20 cellular contexts compared by ENCODE assay signal in genomic region chr17:77484096-77484495, GRCh38.
DNase-seq lines count a peak whose midpoint lies in the region; ATAC-seq, FAIRE-seq and TF ChIP-seq lines count a peak whose summit lies in the region.
"Had no signal": no experiment of that assay in that cellular context is flagged by ENCODE, and none has a peak within 500 bp of the region (broad histone marks: within the 10 kb centered on the region; RNA-seq: fewer than 3 reads in every experiment).

No MANE protein-coding gene starts in this region.

- H4K91ac ChIP-seq in H1 (replicated peaks; ENCODE audit: insufficient read length, low read length) = no peak overlapping the region

- H4K8ac ChIP-seq in H1 (ENCODE audit: extremely low read depth, insufficient read depth, low read length) = 0 out of 2 replicates have a peak overlapping the region, but pooled peaks have one; percentile 17

- H3K4me3 ChIP-seq in CD4-positive, CD25-positive, alpha-beta regulatory T cell (ENCODE audit: low read depth, low read length) = no peak overlapping the region
- no peak overlapping the region for H3K4me3 ChIP-seq in H1 (ENCODE audit: extremely low read depth in 1 of 4, insufficient read depth in 2 of 4, low read depth in 3 of 4, low read length in 4 of 4)
- H3K4me3 ChIP-seq in sigmoid colon = no peak overlapping the region

- no peak for TF ChIP-seq RAD21 in H1 (IDR thresholded peaks at IDR 0.05 in 1 of 2, conservative IDR thresholded peaks at IDR 0.05 in 1 of 2; ENCODE audit: low read depth in 2 of 2, low read length in 2 of 2)

- H4K5ac ChIP-seq in H1 (ENCODE audit: insufficient read length, low read depth, low read length) = no peak overlapping the region

- H3K36me3 ChIP-seq in CD4-positive, CD25-positive, alpha-beta regulatory T cell (ENCODE audit: control insufficient read depth, insufficient read depth, low read length) = peaks cover 78% of the 10 kb centered on the region
- peaks cover 13 to 45% (median 24%) of the 10 kb centered on the region in 4 experiments; a peak in 6 of 8 replicates for H3K36me3 ChIP-seq in H1 (ENCODE audit: control insufficient read depth in 2 of 4, insufficient read depth in 4 of 4, low read length in 3 of 4)
- peaks cover 16 to 47% (median 37%) of the 10 kb centered on the region in 4 donors for H3K36me3 ChIP-seq in sigmoid colon

- no peak overlapping the region for H2BK20ac ChIP-seq in H1 (ENCODE audit: low read length)

- peaks cover 0 to 31% (median 9%) of the 10 kb centered on the region in 4 donors for H3K4me1 Mint-ChIP-seq in CD4-positive, CD25-positive, alpha-beta regulatory T cell

- TF ChIP-seq CTCF in RWPE1 (conservative IDR thresholded peaks at IDR 0.05; ENCODE audit: low read depth) = no peak
- TF ChIP-seq CTCF in H1 (IDR thresholded peaks at IDR 0.05; ENCODE audit: control extremely low read depth in 1 of 3, insufficient read depth in 1 of 3, low read depth in 1 of 3, low read length in 3 of 3) = no peak
- no peak for TF ChIP-seq CTCF in sigmoid colon (IDR thresholded peaks at IDR 0.05)

- H3K23me2 ChIP-seq in H1 (ENCODE audit: low read depth, low read length) = peaks cover 18% of the 10 kb centered on the region; the same call in 1 of the 2 replicates

- H3K36me3 Mint-ChIP-seq in CD4-positive, CD25-positive, alpha-beta regulatory T cell = peaks cover 11% of the 10 kb centered on the region

- FAIRE-seq in H1 (lab: Jason Lieb, UNC) = no peak

- H2BK5ac ChIP-seq in H1 (ENCODE audit: low read depth, low read length) = no peak overlapping the region

- no peak overlapping the region for H3K56ac ChIP-seq in H1 (replicated peaks; ENCODE audit: insufficient read length, low read depth, low read length)

- POLR2A ChIA-PET in RWPE1 (lab: Yijun Ruan, JAX; ENCODE audit: low non-redundant PET) = no interaction called here
- POLR2A ChIA-PET in H1 (lab: Charles Lee; ENCODE audit: partially characterized antibody) = interaction anchor here (1.2 to 1.4 kb wide), 2 partner anchors 24 to 32 kb away, joined by 3 read pairs; no protein-coding TSS in a partner anchor

- peaks cover 20% of the 10 kb centered on the region for H3K79me1 ChIP-seq in H1 (ENCODE audit: low read depth, low read length)

- no peak overlapping the region for H2BK120ac ChIP-seq in H1 (replicated peaks; ENCODE audit: low read depth, low read length)

- no peak for TF ChIP-seq EP300 in H1 (IDR thresholded peaks at IDR 0.05; ENCODE audit: borderline replicate concordance in 1 of 2, low read depth in 2 of 2, low read length in 2 of 2)
- TF ChIP-seq EP300 in sigmoid colon (IDR thresholded peaks at IDR 0.05) = no peak

- H3K27ac Mint-ChIP-seq in CD4-positive, CD25-positive, alpha-beta regulatory T cell = no peak overlapping the region
- H3K27ac Mint-ChIP-seq: IgD-negative memory B cell had no signal

- no peaks in the 10 kb centered on the region for H3K27me3 Mint-ChIP-seq in CD4-positive, CD25-positive, alpha-beta regulatory T cell
- H3K27me3 Mint-ChIP-seq: IgD-negative memory B cell had no signal

- H2BK12ac ChIP-seq in H1 (ENCODE audit: low read depth, low read length) = no peak overlapping the region

- no peak overlapping the region for H3K4me2 ChIP-seq in H1 (ENCODE audit: insufficient read depth in 1 of 2, low read depth in 2 of 2, low read length in 2 of 2)
- H3K4me2 ChIP-seq: KMS-11 had no signal

- no peak overlapping the region for H3K14ac ChIP-seq in H1 (ENCODE audit: insufficient read length)

- H3K18ac ChIP-seq in H1 (ENCODE audit: extremely low read depth, low read length) = no peak overlapping the region

- 0 out of 2 replicates have a peak overlapping the region, but pooled peaks have one; percentile 46 for H2BK15ac ChIP-seq in H1 (ENCODE audit: low read length)

- ATAC-seq in CD4-positive, CD25-positive, alpha-beta regulatory T cell (ENCODE audit: low read depth in 2 of 2) = no peak

- intact Hi-C loops in sigmoid colon (cut with DNase I) = no loop called here

- H3K4me1 ChIP-seq in CD4-positive, CD25-positive, alpha-beta regulatory T cell (ENCODE audit: control insufficient read depth, insufficient read depth, low read length, poor library complexity, severe bottlenecking) = peaks cover 37% of the 10 kb centered on the region
- H3K4me1 ChIP-seq in H1 (replicated peaks in 1 of 4; ENCODE audit: control insufficient read depth in 3 of 4, insufficient read depth in 4 of 4, low read length in 3 of 4) = peaks cover 8 to 19% (median 17%) of the 10 kb centered on the region in 4 experiments
- peaks cover 2 to 55% (median 45%) of the 10 kb centered on the region in 4 donors for H3K4me1 ChIP-seq in sigmoid colon

- H3K79me2 ChIP-seq in H1 (ENCODE audit: control insufficient read depth in 1 of 2, insufficient read depth in 2 of 2, low read length in 2 of 2) = peaks cover 7 to 63% of the 10 kb centered on the region in 2 experiments; a peak in 3 of 4 replicates

- no peak overlapping the region for H2AFZ ChIP-seq in H1 (ENCODE audit: low read length)

- no peak overlapping the region for H2AK5ac ChIP-seq in H1 (ENCODE audit: low read depth, low read length)

- no peak overlapping the region for H3K4ac ChIP-seq in H1 (replicated peaks; ENCODE audit: insufficient read length, low read depth, low read length)

- no peak for TF ChIP-seq POLR2A in H1 (IDR thresholded peaks at IDR 0.05; ENCODE audit: control extremely low read depth in 1 of 2, low read depth in 2 of 2, low read length in 2 of 2)
- no peak for TF ChIP-seq POLR2A in sigmoid colon (IDR thresholded peaks at IDR 0.05)
- TF ChIP-seq POLR2A in erythroblast (IDR thresholded peaks at IDR 0.05; ENCODE audit: low read length) = no peak

- peaks cover 0 to 26% of the 10 kb centered on the region in 2 experiments for H4K20me1 ChIP-seq in H1 (replicated peaks in 1 of 2; ENCODE audit: control insufficient read depth in 1 of 2, insufficient read depth in 2 of 2, low read length in 2 of 2)

- H3K23ac ChIP-seq in H1 (ENCODE audit: insufficient read length) = no peak overlapping the region

- 96% methylated on average over 4 of the region's 4 CpGs; no CpG with 5 or more reads in 1 of the 2 experiments for WGBS in H1 (ENCODE audit: extremely low coverage in 1 of 2, insufficient coverage in 1 of 2, insufficient read length in 1 of 2, insufficient replicate concordance in 2 of 2, low coverage in 1 of 2, low lambda C conversion rate in 2 of 2, missing lambda C conversion rate in 1 of 2), 2 experiments
- 97 to 98% methylated on average over 4 of the region's 4 CpGs for WGBS in sigmoid colon, 2 donors

- H3K27me3 ChIP-seq in CD4-positive, CD25-positive, alpha-beta regulatory T cell (ENCODE audit: control insufficient read depth, insufficient read depth, low read length) = no peaks in the 10 kb centered on the region
- no peaks in the 10 kb centered on the region for H3K27me3 ChIP-seq in H1 (replicated peaks in 1 of 4; ENCODE audit: control insufficient read depth in 3 of 4, extremely low read depth in 1 of 4, insufficient read depth in 3 of 4, low read length in 3 of 4)
- H3K27me3 ChIP-seq in sigmoid colon = no peaks in the 10 kb centered on the region

- H3K4me3 Mint-ChIP-seq in CD4-positive, CD25-positive, alpha-beta regulatory T cell = no peak overlapping the region
- H3K4me3 Mint-ChIP-seq: CD14-positive monocyte, IgD-negative memory B cell had no signal

- DNase-seq in CD4-positive, CD25-positive, alpha-beta regulatory T cell = no peak
- DNase-seq in RWPE1 (ENCODE audit: low spot score) (no peak), H1 (ENCODE audit: low read depth in 1 of 2, low spot score in 2 of 2) (no peak), sigmoid colon (no peak), erythroblast (lab: John Stamatoyannopoulos, UW) (no peak), NCI-H774 (lab: John Stamatoyannopoulos, UW) (no peak)
- DNase-seq in effector CD4-positive, alpha-beta T cell = no peak
- DNase-seq: Calu3, DMS153, DND-41, H7, MM.1S, NCI-H2029, NCI-H446, NCI-H526, RPMI8226, SHP77 treated with DMSO at 0.1 percent for 48 hours had no signal

- no peak overlapping the region for H3K9ac ChIP-seq in H1 (replicated peaks in 1 of 4; ENCODE audit: extremely low read depth in 1 of 4, low read depth in 3 of 4, low read length in 3 of 4)
- H3K9ac ChIP-seq: KMS-11 had no signal

- H3K9me3 ChIP-seq in CD4-positive, CD25-positive, alpha-beta regulatory T cell (ENCODE audit: control insufficient read depth in 2 of 2, low read length in 2 of 2) = no peaks in the 10 kb centered on the region
- H3K9me3 ChIP-seq in H1 (ENCODE audit: insufficient read depth in 2 of 2, low read depth in 1 of 2, low read length in 1 of 2) = no peaks in the 10 kb centered on the region; a peak in 1 of 4 replicates
- no peaks in the 10 kb centered on the region for H3K9me3 ChIP-seq in sigmoid colon

- CTCF ChIA-PET in RWPE1 (lab: Yijun Ruan, JAX) = interaction anchor here (0.6 kb wide), 1 partner anchor 83 kb away, joined by 4 read pairs; no protein-coding TSS in a partner anchor
- CTCF ChIA-PET in H1 (lab: Charles Lee; ENCODE audit: partially characterized antibody) = interaction anchor here (0.9 to 2.0 kb wide), 5 partner anchors 11 to 54 kb away, joined by 3 to 12 read pairs (median 3); no protein-coding TSS in a partner anchor

- H3K27ac ChIP-seq in CD4-positive, CD25-positive, alpha-beta regulatory T cell (ENCODE audit: insufficient read depth, low read length, poor library complexity, severe bottlenecking) = peak overlapping the region; percentile 52
- H3K27ac ChIP-seq in RWPE1 (peak overlapping the region; percentile 34), H1 (ENCODE audit: low read depth, low read length) (no peak overlapping the region), sigmoid colon (peak overlapping the region in 3 of 4 donors; percentile 85 to 92 (median 92))
- H3K27ac ChIP-seq: KMS-11 had no signal

- H3K9me3 Mint-ChIP-seq in CD4-positive, CD25-positive, alpha-beta regulatory T cell = peaks cover 0 to 1% (median 0%) of the 10 kb centered on the region in 7 donors
- H3K9me3 Mint-ChIP-seq: IgD-negative memory B cell had no signal

TF ChIP-seq in H1, 55 proteins besides CTCF, POLR2A, EP300 and RAD21:
- TF ChIP-seq TAF7 (optimal IDR thresholded peaks at IDR 0.05; ENCODE audit: borderline replicate concordance, low read depth, low read length) (no peak), SIRT6 (IDR thresholded peaks at IDR 0.05; ENCODE audit: low read length) (no peak), TEAD4 (IDR thresholded peaks at IDR 0.05; ENCODE audit: low read depth, low read length) (no peak), ZNF274 (IDR thresholded peaks at IDR 0.05; ENCODE audit: borderline replicate concordance, extremely low read depth, low read length) (no peak), EZH2 (IDR thresholded peaks at IDR 0.05; ENCODE audit: low read depth, low read length, severe bottlenecking) (no peak)
